ENCODE assay signal across 4 cellular contexts in genomic region chr20:23620670-23621386, GRCh38. TPM values are rescaled to one million over a fixed set of nuclear protein-coding genes. Genes with fewer than 3 reads are reported as not detected.
"Had no signal": no experiment of that assay in that cellular context is flagged by ENCODE, and none has a peak within 500 bp of the region (broad histone marks: within the 10 kb centered on the region; RNA-seq: fewer than 3 reads in every experiment).

No MANE protein-coding gene starts in this region.

RNA-seq across cellular contexts. Expression of gene CST9, which starts 15.1 kb away (rescaled TPM):
- total RNA-seq: HT-29, IMR-90, SK-MEL-5 had no signal
- polyA plus RNA-seq: IMR-90, SK-N-SH had no signal

RNA-seq across cellular contexts. Expression of gene CST9L, which starts 52.5 kb away (rescaled TPM):
- total RNA-seq: HT-29, IMR-90, SK-MEL-5 had no signal
- polyA plus RNA-seq: IMR-90, SK-N-SH had no signal
